7 cellular contexts compared by ENCODE assay signal in genomic region chr10:60573342-60573741, GRCh38.
DNase-seq lines count a peak whose midpoint lies in the region; ATAC-seq and TF ChIP-seq lines count a peak whose summit lies in the region.

No MANE protein-coding gene starts in this region.

- H3K4me1 ChIP-seq in left ventricle myocardium inferior (peaks cover 49% of the 10 kb centered on the region), transverse colon (peaks cover 7 to 18% (median 13%) of the 10 kb centered on the region in 4 donors), OCI-LY7 (ENCODE audit: insufficient read depth, low read length, poor library complexity, severe bottlenecking) (no peaks in the 10 kb centered on the region)

- peak overlapping the region; percentile 49 for H3K4me3 Mint-ChIP-seq in WTC11

- peak overlapping the region; percentile 27 for H3K27ac Mint-ChIP-seq in WTC11

- POLR2A ChIA-PET in WTC11 (lab: Charles Lee): no interaction called here
- POLR2A ChIA-PET in OCI-LY7 (lab: Charles Lee): no interaction called here

- BruUV-seq in OCI-LY7 (replicated peaks; lab: Mats Ljungman, UMichigan): no TSS peak

- 59 to 67% methylated on average over 1 of the region's 1 CpG for WGBS in transverse colon (ENCODE audit: low coverage in 1 of 2), 2 donors

- no peaks in the 10 kb centered on the region for H3K27me3 Mint-ChIP-seq in WTC11 (ENCODE audit: low read depth)

- peak overlapping the region; percentile 70 for H3K27ac ChIP-seq in left ventricle myocardium inferior (replicated peaks)
- H3K27ac ChIP-seq in transverse colon: peak overlapping the region in 2 of 4 donors; percentile 35 to 42
- H3K27ac ChIP-seq in OCI-LY7 (ENCODE audit: low read depth, low read length, poor library complexity, severe bottlenecking): no peak overlapping the region

- H3K4me3 ChIP-seq in left ventricle myocardium inferior (peak overlapping the region; percentile 63), transverse colon (no peak overlapping the region), OCI-LY7 (ENCODE audit: low read depth, low read length, poor library complexity, severe bottlenecking) (no peak overlapping the region)

- DNase-seq in WTC11 (ENCODE audit: low spot score): no peak
- no peak for DNase-seq in left ventricle myocardium inferior
- peak; percentile 37 to 62 (median 38) for DNase-seq in stimulated activated CD4-positive, alpha-beta T cell treated with anti-CD3 and anti-CD28 coated beads, TNF-alpha, amount 100 ng/mL, for 48 hours (ENCODE audit: low read depth in 3 of 3)
- no peak for DNase-seq in SW 1271 (lab: John Stamatoyannopoulos, UW)
- no peak for DNase-seq in transverse colon
- no peak for DNase-seq in OCI-LY7 (ENCODE audit: low spot score)

- peaks cover 10% of the 10 kb centered on the region for H3K9me3 Mint-ChIP-seq in WTC11

- CTCF ChIA-PET in WTC11 (lab: Charles Lee): interaction anchor here (0.7 to 0.9 kb wide), 3 partner anchors 31 to 77 kb away, joined by 3 read pairs; no protein-coding TSS in a partner anchor
- CTCF ChIA-PET in OCI-LY7 (lab: Charles Lee; ENCODE audit: unreplicated experiment): no interaction called here

- H3K36me3 ChIP-seq in left ventricle myocardium inferior (no peaks in the 10 kb centered on the region), transverse colon (no peaks in the 10 kb centered on the region), OCI-LY7 (ENCODE audit: insufficient read depth, low read length) (no peaks in the 10 kb centered on the region)

- peaks cover 49% of the 10 kb centered on the region for H3K4me1 Mint-ChIP-seq in WTC11

- H3K4me2 ChIP-seq in OCI-LY7 (ENCODE audit: low read length): no peak overlapping the region

- peaks cover 8% of the 10 kb centered on the region for H3K36me3 Mint-ChIP-seq in WTC11

- TF ChIP-seq EP300 in transverse colon (IDR thresholded peaks at IDR 0.05; ENCODE audit: low read depth): no peak

- no peak overlapping the region for H2AFZ ChIP-seq in OCI-LY7 (ENCODE audit: low read length)

- no peaks in the 10 kb centered on the region for H3K27me3 ChIP-seq in left ventricle myocardium inferior (ENCODE audit: low read depth)
- H3K27me3 ChIP-seq in transverse colon: no peaks in the 10 kb centered on the region

- no peaks in the 10 kb centered on the region for H3K79me2 ChIP-seq in OCI-LY7 (ENCODE audit: insufficient read depth, low read depth, low read length)

- TF ChIP-seq CTCF in WTC11 (IDR thresholded peaks at IDR 0.05): no peak
- no peak for TF ChIP-seq CTCF in left ventricle myocardium inferior (IDR thresholded peaks at IDR 0.05; ENCODE audit: borderline replicate concordance)
- no peak for TF ChIP-seq CTCF in transverse colon (IDR thresholded peaks at IDR 0.05)
- TF ChIP-seq CTCF in OCI-LY7 (conservative IDR thresholded peaks at IDR 0.05; ENCODE audit: low read length): no peak

- no peaks in the 10 kb centered on the region for H3K9me2 ChIP-seq in OCI-LY7 (ENCODE audit: insufficient read depth, low read length)

- intact Hi-C loops in left ventricle myocardium inferior (cut with micrococcal nuclease) (no loop called here), transverse colon (cut with DNase I; ENCODE audit: low total_unique reads) (no loop called here), OCI-LY7 (cut with micrococcal nuclease; ENCODE audit: unreplicated experiment) (no loop called here)

- H3K9me3 ChIP-seq in left ventricle myocardium inferior (replicated peaks) (no peaks in the 10 kb centered on the region), transverse colon (no peaks in the 10 kb centered on the region), OCI-LY7 (ENCODE audit: low read length) (no peaks in the 10 kb centered on the region)

- peak; percentile 62 for ATAC-seq in HG02610 (IDR thresholded peaks at IDR 0.05; ENCODE audit: unreplicated experiment)
- peak; percentile 63 for ATAC-seq in WTC11

- H4K20me1 ChIP-seq in OCI-LY7 (ENCODE audit: insufficient read depth, low read length): no peaks in the 10 kb centered on the region

- no peak for TF ChIP-seq POLR2A in transverse colon (IDR thresholded peaks at IDR 0.05)

- in situ Hi-C loops in transverse colon (cut with MboI; ENCODE audit: low pct_ligation_motif_present in 1 of 4, low pct_unique_long_range_greater_than_20kb in 1 of 4, low sequenced_read_pairs in 3 of 4): no loop called here

TF ChIP-seq in WTC11, 78 proteins besides CTCF, POLR2A, EP300 and RAD21:
- no peak for TF ChIP-seq MYBL2 (CRISPR knock-in tag; IDR thresholded peaks at IDR 0.05)
- TF ChIP-seq, protein P1, sequence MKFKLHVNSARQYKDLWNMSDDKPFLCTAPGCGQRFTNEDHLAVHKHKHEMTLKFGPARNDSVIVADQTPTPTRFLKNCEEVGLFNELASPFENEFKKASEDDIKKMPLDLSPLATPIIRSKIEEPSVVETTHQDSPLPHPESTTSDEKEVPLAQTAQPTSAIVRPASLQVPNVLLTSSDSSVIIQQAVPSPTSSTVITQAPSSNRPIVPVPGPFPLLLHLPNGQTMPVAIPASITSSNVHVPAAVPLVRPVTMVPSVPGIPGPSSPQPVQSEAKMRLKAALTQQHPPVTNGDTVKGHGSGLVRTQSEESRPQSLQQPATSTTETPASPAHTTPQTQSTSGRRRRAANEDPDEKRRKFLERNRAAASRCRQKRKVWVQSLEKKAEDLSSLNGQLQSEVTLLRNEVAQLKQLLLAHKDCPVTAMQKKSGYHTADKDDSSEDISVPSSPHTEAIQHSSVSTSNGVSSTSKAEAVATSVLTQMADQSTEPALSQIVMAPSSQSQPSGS (CRISPR knock-in tag; IDR thresholded peaks at IDR 0.05; ENCODE audit: borderline replicate concordance, low read depth): no peak
- no peak for TF ChIP-seq MAX (CRISPR knock-in tag; IDR thresholded peaks at IDR 0.05)
- TF ChIP-seq ZSCAN18 (CRISPR knock-in tag; IDR thresholded peaks at IDR 0.05): no peak
- TF ChIP-seq ARID4B (CRISPR knock-in tag; IDR thresholded peaks at IDR 0.05; ENCODE audit: borderline replicate concordance): no peak
- no peak for TF ChIP-seq FOXP1 (CRISPR knock-in tag; IDR thresholded peaks at IDR 0.05; ENCODE audit: borderline replicate concordance)
- TF ChIP-seq ZNF232 (CRISPR knock-in tag; IDR thresholded peaks at IDR 0.05): no peak
TF ChIP-seq in WTC11: peak in this region for 0.

Comparison
In these comparisons a context has a peak if more than half of its experiments do, and no peak if none do; other contexts are left out.
1. DNase-seq: peak in stimulated activated CD4-positive, alpha-beta T cell treated with anti-CD3 and anti-CD28 coated beads, TNF-alpha, amount 100 ng/mL, for 48 hours (3 of 3); none in WTC11 (single experiment), left ventricle myocardium inferior (single experiment), SW 1271 (0 of 2), transverse colon (single experiment) and OCI-LY7 (single experiment).